Comparison of ENCODE assay signal across 26 cellular contexts in the genomic region with DNA sequence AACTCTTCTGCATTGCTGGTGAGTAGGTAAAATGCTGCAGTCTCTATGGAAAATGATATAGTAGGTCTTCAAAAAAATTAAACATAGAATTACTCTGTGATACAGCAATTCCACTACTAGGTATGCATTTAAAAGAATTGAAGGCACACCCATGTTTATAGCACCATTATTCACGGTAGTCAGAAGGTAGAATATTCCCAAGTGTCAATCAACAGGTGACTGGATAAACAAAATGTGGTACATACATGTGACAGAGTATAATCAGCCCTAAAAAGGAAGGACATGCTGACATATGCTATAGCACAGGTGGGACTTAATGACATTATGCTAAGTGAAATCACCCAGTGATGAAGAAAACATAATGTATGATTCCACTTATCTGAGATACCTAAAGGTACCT.
"Had no signal": no experiment of that assay in that cellular context is flagged by ENCODE, and none has a peak within 500 bp of the region (broad histone marks: within the 10 kb centered on the region; RNA-seq: fewer than 3 reads in every experiment).

No MANE protein-coding gene starts in this region.

- H3K27ac ChIP-seq: adrenal gland, body of pancreas, epithelial cell of prostate, esophagus squamous epithelium, gastroesophageal sphincter, heart right ventricle had no signal

- ATAC-seq: activated CD4-positive, alpha-beta T cell treated with anti-CD3 and anti-CD28 coated beads for 36 hours; activated CD8-positive, alpha-beta memory T cell treated with anti-CD3 and anti-CD28 coated beads, Interleukin-2, amount 10 ng/mL, durations not matched to agents 7 days and 5 days; activated CD8-positive, alpha-beta T cell treated with anti-CD3 and anti-CD28 coated beads, Interleukin-2, amount 10 ng/mL, durations not matched to agents 7 days and 5 days; activated naive CD8-positive, alpha-beta T cell treated with anti-CD3 and anti-CD28 coated beads, Interleukin-2, amount 50 U/mL, for 24 hours; activated T-cell treated with anti-CD3 and anti-CD28 coated beads, Interleukin-2, amount 50 U/mL, for 4 hours; body of pancreas; gastroesophageal sphincter; heart right ventricle had no signal

- DNase-seq: activated CD4-positive, alpha-beta memory T cell treated with anti-CD3 and anti-CD28 coated beads for 36 hours; activated CD4-positive, alpha-beta T cell treated with anti-CD3 and anti-CD28 coated beads for 36 hours; activated CD4-positive, alpha-beta T cell treated with anti-CD3 and anti-CD28 coated beads, Interleukin-2, amount 10 ng/mL, durations not matched to agents 24 days and 14 days; activated CD4-positive, CD25-positive, alpha-beta regulatory T cell; activated CD4-positive, CD25-positive, alpha-beta regulatory T cell treated with anti-CD3 and anti-CD28 coated beads, Interleukin-2, amount 50 U/mL, for 72 hours; activated CD8-positive, alpha-beta memory T cell treated with anti-CD3 and anti-CD28 coated beads, Interleukin-2, amount 10 ng/mL, durations not matched to agents 7 days and 5 days; activated CD8-positive, alpha-beta memory T cell treated with anti-CD3 and anti-CD28 coated beads, Interleukin-2, amount 50 U/mL, for 4 hours; activated CD8-positive, alpha-beta T cell treated with anti-CD3 and anti-CD28 coated beads, Interleukin-2, amount 10 ng/mL, durations not matched to agents 7 days and 5 days; activated effector memory CD4-positive, alpha-beta T cell treated with anti-CD3 and anti-CD28 coated beads, Interleukin-2, amount 50 U/mL, for 16 hours; activated naive CD4-positive, alpha-beta T cell treated with anti-CD3 and anti-CD28 coated beads for 36 hours; activated naive CD8-positive, alpha-beta T cell treated with anti-CD3 and anti-CD28 coated beads for 36 hours; activated naive CD8-positive, alpha-beta T cell treated with anti-CD3 and anti-CD28 coated beads, Interleukin-2, amount 50 U/mL, for 24 hours; activated T-cell treated with anti-CD3 and anti-CD28 coated beads for 4 hours; activated T-cell treated with anti-CD3 and anti-CD28 coated beads, Interleukin-2, amount 50 U/mL, for 4 hours; adrenal gland; amygdala; aorta; body of pancreas; caudate nucleus; effector CD8-positive, alpha-beta T cell; esophagus squamous epithelium; foreskin melanocyte; heart right ventricle; T-helper 2 cell had no signal

- H3K27me3 ChIP-seq: adrenal gland, body of pancreas, esophagus squamous epithelium, gastroesophageal sphincter, heart right ventricle had no signal

- H3K4me3 ChIP-seq: adrenal gland, body of pancreas, esophagus squamous epithelium, gastroesophageal sphincter, heart right ventricle had no signal

- H3K36me3 ChIP-seq: adrenal gland, esophagus squamous epithelium, gastroesophageal sphincter, heart right ventricle had no signal

- H3K9me3 ChIP-seq: adrenal gland, body of pancreas, esophagus squamous epithelium, gastroesophageal sphincter, heart right ventricle had no signal

- H3K4me1 ChIP-seq: adrenal gland, body of pancreas, esophagus squamous epithelium, gastroesophageal sphincter had no signal
